In the genomic region with DNA sequence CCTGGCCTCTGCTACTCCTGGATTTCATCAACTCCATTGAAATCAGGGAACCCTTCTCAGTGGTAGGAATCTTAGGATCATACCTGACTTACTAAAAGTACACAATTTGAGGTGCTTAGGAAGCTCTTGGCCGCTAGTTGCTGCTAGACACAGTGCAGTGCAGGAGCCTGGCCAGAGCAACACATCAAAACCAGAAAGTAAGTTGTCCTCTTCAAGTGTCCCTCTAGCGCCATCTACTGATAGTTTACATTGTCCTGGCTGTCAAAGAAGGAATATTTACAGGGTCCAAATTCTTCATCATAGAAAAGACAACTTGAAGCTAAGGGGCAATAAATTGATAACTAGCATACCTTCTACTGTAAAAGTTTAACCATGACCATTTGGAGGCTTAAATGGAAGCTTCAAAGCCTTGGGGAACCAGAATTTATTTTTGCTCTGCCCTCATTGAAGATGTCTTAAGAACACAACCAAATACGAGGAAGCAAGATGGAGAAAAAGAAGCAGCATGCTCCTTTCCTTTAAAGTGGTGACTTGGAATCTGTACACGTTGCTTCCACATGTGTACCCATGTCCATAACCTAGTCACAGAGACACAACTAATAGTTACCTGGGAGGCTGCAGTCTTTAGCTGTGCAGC, we compare ENCODE assay signal across 8 cellular contexts.
DNase-seq lines count a peak whose midpoint lies in the region; ATAC-seq and TF ChIP-seq lines count a peak whose summit lies in the region.

No MANE protein-coding gene starts in this region.

- H3K36me3 ChIP-seq in brain microvascular endothelial cell (replicated peaks) (no peaks in the 10 kb centered on the region), tibial artery (no peaks in the 10 kb centered on the region)

- H3K4me3 ChIP-seq in brain microvascular endothelial cell (ENCODE audit: low read depth, low read length) (no peak overlapping the region), tibial artery (no peak overlapping the region)

- no peak overlapping the region for H3K27ac ChIP-seq in brain microvascular endothelial cell
- no peak overlapping the region for H3K27ac ChIP-seq in tibial artery

- H3K27me3 ChIP-seq in brain microvascular endothelial cell (replicated peaks) (no peaks in the 10 kb centered on the region), tibial artery (no peaks in the 10 kb centered on the region)

- DNase-seq in GM04504 (ENCODE audit: low read depth) (peak; percentile 4), HS-27A (ENCODE audit: low read depth) (peak; percentile 42), NCI-H748 treated with DMSO at 0.1 percent for 48 hours (lab: John Stamatoyannopoulos, UW) (peak; percentile 63), brain microvascular endothelial cell (peak; percentile 41), iris pigment epithelial cell (ENCODE audit: low read depth) (peak; percentile 83), tibial artery (no peak)
- no peak for DNase-seq in NK-92 treated with Interleukin-12 subunit alpha and Interleukin-12 subunit beta, amount 100 ng/mL, for 24 hours (lab: John Stamatoyannopoulos, UW)

- no peaks in the 10 kb centered on the region for H3K4me1 ChIP-seq in tibial artery

- TF ChIP-seq CTCF in brain microvascular endothelial cell (IDR thresholded peaks at IDR 0.05; ENCODE audit: low read depth, low read length, missing control alignments) (peak; percentile 77), tibial artery (IDR thresholded peaks at IDR 0.05) (peak; percentile 19 to 30)

- H3K9me3 ChIP-seq in tibial artery = no peaks in the 10 kb centered on the region

- peak; percentile 99 for ATAC-seq in GM21576 (IDR thresholded peaks at IDR 0.05; ENCODE audit: unreplicated experiment)

- in situ Hi-C loops in brain microvascular endothelial cell (cut with HindIII; ENCODE audit: low pct_ligation_motif_present, low sequenced_read_pairs) = no loop called here

- intact Hi-C loops in tibial artery (cut with DNase I; ENCODE audit: low total_unique reads) = no loop called here

Comparison
In these comparisons a context has a peak if more than half of its experiments do, and no peak if none do; other contexts are left out.
1. DNase-seq: peak in GM04504 (single experiment), HS-27A (single experiment), NCI-H748 treated with DMSO at 0.1 percent for 48 hours (single experiment), brain microvascular endothelial cell (single experiment) and iris pigment epithelial cell (single experiment); none in tibial artery (0 of 2) and NK-92 treated with Interleukin-12 subunit alpha and Interleukin-12 subunit beta, amount 100 ng/mL, for 24 hours (single experiment).